In genomic region chr1:173475564-173476196, GRCh38 we compare ENCODE assay signal across 8 cellular contexts. TPM values are rescaled to one million over a fixed set of nuclear protein-coding genes. Genes with fewer than 3 reads are reported as not detected.
DNase-seq lines count a peak whose midpoint lies in the region; ATAC-seq and TF ChIP-seq lines count a peak whose summit lies in the region.

No MANE protein-coding gene starts in this region.

- DNase-seq in BJ (ENCODE audit: low read depth) (no peak), HT1080 (ENCODE audit: low read depth) (peak; percentile 58), hepatocyte (ENCODE audit: low spot score) (peak; percentile 56), smooth muscle cell (lab: John Stamatoyannopoulos, UW; ENCODE audit: unreplicated experiment) (no peak), CD1c-positive myeloid dendritic cell (ENCODE audit: extremely low spot score) (no peak)
- no peak for DNase-seq in activated naive CD4-positive, alpha-beta T cell treated with anti-CD3 and anti-CD28 coated beads, Interleukin-2, amount 10 ng/mL, durations not matched to agents 7 days and 5 days

- H3K4me3 Mint-ChIP-seq in activated naive CD4-positive, alpha-beta T cell treated with anti-CD3 and anti-CD28 coated beads, Interleukin-2, amount 10 ng/mL, durations not matched to agents 7 days and 5 days = peak overlapping the region; percentile 88

- no peak for TF ChIP-seq CTCF in BJ (IDR thresholded peaks at IDR 0.05; ENCODE audit: insufficient read depth, low read depth, low read length)
- TF ChIP-seq CTCF in hepatocyte (IDR thresholded peaks at IDR 0.05; ENCODE audit: poor library complexity) = no peak
- TF ChIP-seq CTCF in smooth muscle cell (IDR thresholded peaks at IDR 0.05; ENCODE audit: borderline replicate concordance, insufficient read depth, poor library complexity, severe bottlenecking) = no peak

- H3K36me3 ChIP-seq in BJ (ENCODE audit: control insufficient read depth, insufficient read depth, low read length) (no peaks in the 10 kb centered on the region), hepatocyte (replicated peaks; ENCODE audit: insufficient read depth, low read depth) (no peaks in the 10 kb centered on the region), smooth muscle cell (ENCODE audit: low read depth) (peaks cover 2% of the 10 kb centered on the region)

- POLR2A ChIA-PET in BJ (lab: Charles Lee) = no interaction called here

- CTCF ChIA-PET in BJ (lab: Yijun Ruan, JAX) = interaction anchor here (0.6 to 2.4 kb wide), 5 partner anchors 12 to 730 kb away, joined by 3 to 12 read pairs (median 4); no protein-coding TSS in a partner anchor
- CTCF ChIA-PET in activated naive CD4-positive, alpha-beta T cell treated with anti-CD3 and anti-CD28 coated beads, Interleukin-2, amount 10 ng/mL, durations not matched to agents 7 days and 5 days (lab: Charles Lee) = interaction anchor here (0.5 to 2.4 kb wide), 3 partner anchors 31 to 733 kb away, joined by 3 to 14 read pairs (median 3); no protein-coding TSS in a partner anchor

- peak overlapping the region; percentile 96 for H3K27ac ChIP-seq in hepatocyte
- peak overlapping the region; percentile 94 for H3K27ac ChIP-seq in smooth muscle cell (ENCODE audit: low read depth)

- H3K79me2 ChIP-seq in hepatocyte (peaks cover 48% of the 10 kb centered on the region), smooth muscle cell (ENCODE audit: low read depth) (peaks cover 47% of the 10 kb centered on the region)

- peaks cover 57% of the 10 kb centered on the region for H3K4me1 Mint-ChIP-seq in activated naive CD4-positive, alpha-beta T cell treated with anti-CD3 and anti-CD28 coated beads, Interleukin-2, amount 10 ng/mL, durations not matched to agents 7 days and 5 days

- H3K4me1 ChIP-seq in hepatocyte (ENCODE audit: insufficient read depth) (peaks cover 34% of the 10 kb centered on the region), smooth muscle cell (ENCODE audit: low read depth) (peaks cover 44% of the 10 kb centered on the region)

- no peaks in the 10 kb centered on the region for H3K9me2 ChIP-seq in hepatocyte (replicated peaks; ENCODE audit: insufficient read depth)

- H3K9me3 Mint-ChIP-seq in activated naive CD4-positive, alpha-beta T cell treated with anti-CD3 and anti-CD28 coated beads, Interleukin-2, amount 10 ng/mL, durations not matched to agents 7 days and 5 days = peaks cover 18% of the 10 kb centered on the region

- H3K4me2 ChIP-seq in hepatocyte = peak overlapping the region; percentile 93
- H3K4me2 ChIP-seq in smooth muscle cell = peak overlapping the region; percentile 88

- ATAC-seq in GM19452 (IDR thresholded peaks at IDR 0.05; ENCODE audit: unreplicated experiment) (no peak), HG02610 (IDR thresholded peaks at IDR 0.05; ENCODE audit: unreplicated experiment) (no peak)

- H3K9ac ChIP-seq in smooth muscle cell (ENCODE audit: low read depth) = peak overlapping the region; percentile 70

- peaks cover 48% of the 10 kb centered on the region for H3K36me3 Mint-ChIP-seq in activated naive CD4-positive, alpha-beta T cell treated with anti-CD3 and anti-CD28 coated beads, Interleukin-2, amount 10 ng/mL, durations not matched to agents 7 days and 5 days

- H3F3A ChIP-seq in smooth muscle cell (ENCODE audit: low read depth) = peaks cover 16% of the 10 kb centered on the region

- H4K20me1 ChIP-seq in hepatocyte (ENCODE audit: insufficient read depth, poor library complexity, severe bottlenecking) (peaks cover 23% of the 10 kb centered on the region), smooth muscle cell (ENCODE audit: low read depth) (peaks cover 26% of the 10 kb centered on the region)

- no peaks in the 10 kb centered on the region for H3K27me3 ChIP-seq in BJ (ENCODE audit: control insufficient read depth, insufficient read depth, low read length)
- H3K27me3 ChIP-seq in hepatocyte = no peaks in the 10 kb centered on the region
- no peaks in the 10 kb centered on the region for H3K27me3 ChIP-seq in smooth muscle cell (ENCODE audit: low read depth)

- H3K27me3 Mint-ChIP-seq in activated naive CD4-positive, alpha-beta T cell treated with anti-CD3 and anti-CD28 coated beads, Interleukin-2, amount 10 ng/mL, durations not matched to agents 7 days and 5 days = no peaks in the 10 kb centered on the region

- H3K4me3 ChIP-seq in BJ (ENCODE audit: low read depth, low read length) (peak overlapping the region; percentile 82), hepatocyte (peak overlapping the region; percentile 83), smooth muscle cell (peak overlapping the region; percentile 60)

- WGBS in hepatocyte (ENCODE audit: low lambda C conversion rate, missing lambda C conversion rate) = 16% methylated on average over 5 of the region's 5 CpGs
- 1% methylated on average over 5 of the region's 5 CpGs for WGBS in smooth muscle cell (ENCODE audit: low lambda C conversion rate)

- no peaks in the 10 kb centered on the region for H3K9me3 ChIP-seq in hepatocyte (ENCODE audit: low read depth)
- no peaks in the 10 kb centered on the region for H3K9me3 ChIP-seq in smooth muscle cell (replicated peaks; ENCODE audit: low read depth)

- H3K27ac Mint-ChIP-seq in activated naive CD4-positive, alpha-beta T cell treated with anti-CD3 and anti-CD28 coated beads, Interleukin-2, amount 10 ng/mL, durations not matched to agents 7 days and 5 days = peak overlapping the region; percentile 13

- H2AFZ ChIP-seq in hepatocyte = peak overlapping the region; percentile 82
- H2AFZ ChIP-seq in smooth muscle cell (ENCODE audit: low read depth) = no peak overlapping the region

RNA-seq across cellular contexts. Expression of gene PRDX6, which starts 1.5 kb away (rescaled TPM):
- 885 and 1,282 TPM in 2 replicates for polyA plus RNA-seq in BJ (2011; rRNA removed)
- polyA minus RNA-seq in BJ (2011; rRNA and poly(A)+ RNA removed) = 887 and 1,459 TPM in 2 replicates
- total RNA-seq in HT1080 (2014; rRNA removed; shearing (Covaris generic)) = 185 and 243 TPM in 2 replicates
- 194 and 198 TPM in 2 replicates for polyA plus RNA-seq in HT1080 (2015; cell fraction: cytosol; rRNA removed)
- polyA plus RNA-seq in HT1080 (2015; cell fraction: nucleus; rRNA removed) = 178 TPM in 2 replicates
- 350 and 371 TPM in 2 replicates for total RNA-seq in hepatocyte
- 400 and 401 TPM in 2 replicates for polyA plus RNA-seq in hepatocyte
- total RNA-seq in smooth muscle cell = 657 and 689 TPM in 2 replicates
- 484 and 526 TPM in 2 replicates for polyA plus RNA-seq in smooth muscle cell

Comparison
In these comparisons a context has a peak if more than half of its experiments do, and no peak if none do; other contexts are left out.
1. DNase-seq: peak in HT1080 (single experiment) and hepatocyte (single experiment); none in BJ (single experiment), activated naive CD4-positive, alpha-beta T cell treated with anti-CD3 and anti-CD28 coated beads, Interleukin-2, amount 10 ng/mL, durations not matched to agents 7 days and 5 days (single experiment), smooth muscle cell (single experiment) and CD1c-positive myeloid dendritic cell (single experiment).
2. Peak in every context shown above with its lines, with median percentiles within 50 percentile points of each other: H3K4me3 ChIP-seq.